In the genomic region with DNA sequence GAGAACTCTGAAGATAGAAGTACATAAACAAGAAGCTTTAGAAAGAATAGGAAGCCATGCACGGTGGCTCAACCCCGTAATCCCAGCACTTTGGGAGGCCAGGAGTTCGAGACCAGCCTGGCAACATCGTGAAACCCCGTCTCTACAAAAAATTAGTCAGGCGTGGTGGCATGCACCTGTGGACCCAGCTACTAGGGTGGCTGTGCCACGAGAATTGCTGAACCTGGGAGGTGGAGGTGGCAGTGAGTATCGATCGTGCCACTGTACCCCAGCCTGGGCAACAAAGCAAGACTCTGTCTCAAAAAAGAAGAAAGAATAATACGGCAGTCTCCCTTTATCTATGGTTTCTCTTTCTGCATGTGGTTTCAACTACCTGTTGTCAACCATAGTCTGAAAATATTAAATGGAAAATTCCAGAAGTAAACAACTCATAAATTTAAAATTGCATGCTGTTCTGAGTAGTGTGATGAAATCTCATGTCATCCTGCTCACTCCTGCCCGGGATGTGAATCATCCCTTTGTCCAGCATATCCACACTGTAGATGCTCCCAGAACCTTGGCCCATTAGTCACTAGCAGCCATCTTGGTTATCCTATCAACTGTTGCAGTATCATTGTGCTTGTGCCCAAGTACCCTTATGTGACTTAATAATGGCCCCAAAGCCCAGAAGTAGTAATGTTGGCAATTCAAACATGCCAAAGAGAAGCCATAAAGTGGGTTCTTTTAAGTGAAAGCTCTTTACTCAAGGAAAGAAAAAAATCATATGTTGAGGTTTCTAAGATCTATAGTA, we compare ENCODE assay signal across 10 cellular contexts. TPM values are rescaled to one million over a fixed set of nuclear protein-coding genes. Genes with fewer than 3 reads are reported as not detected.
DNase-seq lines count a peak whose midpoint lies in the region; ATAC-seq and TF ChIP-seq lines count a peak whose summit lies in the region.
"Had no signal": no experiment of that assay in that cellular context is flagged by ENCODE, and none has a peak within 500 bp of the region (broad histone marks: within the 10 kb centered on the region; RNA-seq: fewer than 3 reads in every experiment).

No MANE protein-coding gene starts in this region.

- no peak overlapping the region for H3K9ac ChIP-seq in HCT116 (ENCODE audit: low read length)

- no peak for TF ChIP-seq EP300 in gastroesophageal sphincter (IDR thresholded peaks at IDR 0.05)

- H3K79me2 ChIP-seq in HCT116 (ENCODE audit: insufficient read depth, low read length): peaks cover 100% of the 10 kb centered on the region

- 86 to 89% methylated on average over 9 to 11 of the region's 11 CpGs for WGBS in gastroesophageal sphincter (ENCODE audit: low coverage in 1 of 2), 2 donors

- H3K4me3 ChIP-seq in AG04449 (ENCODE audit: low read depth, low read length) (no peak overlapping the region), HCT116 (replicated peaks in 1 of 2; ENCODE audit: low read depth in 1 of 2, low read length in 2 of 2) (no peak overlapping the region), gastroesophageal sphincter (no peak overlapping the region)

- TF ChIP-seq RAD21 in HCT116 (IDR thresholded peaks at IDR 0.05; ENCODE audit: low read depth): no peak

- H3K4me3 Mint-ChIP-seq in activated T-helper 2 cell treated with anti-CD3 and anti-CD28 coated beads, Interferon-gamma antibody, Interleukin-2, Interleukin-4, amounts not matched to agents 10 μg/mL and 5 μg/mL and 100 μg/mL, durations not matched to agents 14 hours and 24 hours and 36 hours (ENCODE audit: low read depth): no peak overlapping the region
- H3K4me3 Mint-ChIP-seq: immature natural killer cell had no signal

- H3K27ac ChIP-seq in HCT116 (ENCODE audit: low read depth, low read length) (peak overlapping the region; percentile 4; the same call in 1 of the 2 replicates), gastroesophageal sphincter (no peak overlapping the region)

- CTCF ChIA-PET in AG04449 (lab: Yijun Ruan, JAX): interaction anchor here (1.1 to 1.6 kb wide), 2 partner anchors 261 to 426 kb away, joined by 3 to 6 read pairs; no protein-coding TSS in a partner anchor
- CTCF ChIA-PET in HCT116 (lab: Charles Lee): no interaction called here

- peak overlapping the region; percentile 56 for H3K27ac Mint-ChIP-seq in activated T-helper 2 cell treated with anti-CD3 and anti-CD28 coated beads, Interferon-gamma antibody, Interleukin-2, Interleukin-4, amounts not matched to agents 10 μg/mL and 5 μg/mL and 100 μg/mL, durations not matched to agents 14 hours and 24 hours and 36 hours

- H3K27me3 Mint-ChIP-seq in activated T-helper 2 cell treated with anti-CD3 and anti-CD28 coated beads, Interferon-gamma antibody, Interleukin-2, Interleukin-4, amounts not matched to agents 10 μg/mL and 5 μg/mL and 100 μg/mL, durations not matched to agents 14 hours and 24 hours and 36 hours (ENCODE audit: low read depth): no peaks in the 10 kb centered on the region

- RAD21 ChIA-PET in HCT116 (lab: Charles Lee; ENCODE audit: low non-redundant PET in 1 of 2, low total read pairs in 2 of 2, uncharacterized antibody in 2 of 2, unreplicated experiment in 2 of 2): no interaction called here

- H3K9me3 ChIP-seq in HCT116 (ENCODE audit: control insufficient read depth in 1 of 2, insufficient read depth in 1 of 2, low read depth in 1 of 2, low read length in 2 of 2): no peaks in the 10 kb centered on the region
- no peaks in the 10 kb centered on the region for H3K9me3 ChIP-seq in gastroesophageal sphincter

- peaks cover 3% of the 10 kb centered on the region for H3K9me3 Mint-ChIP-seq in activated T-helper 2 cell treated with anti-CD3 and anti-CD28 coated beads, Interferon-gamma antibody, Interleukin-2, Interleukin-4, amounts not matched to agents 10 μg/mL and 5 μg/mL and 100 μg/mL, durations not matched to agents 14 hours and 24 hours and 36 hours
- H3K9me3 Mint-ChIP-seq: immature natural killer cell had no signal

- peak overlapping the region; percentile 32 for H3K4me2 ChIP-seq in HCT116 (ENCODE audit: low read length)

- BruUV-seq in HCT116 (replicated peaks; lab: Mats Ljungman, UMichigan): no TSS peak

- H3K4me1 ChIP-seq in HCT116 (ENCODE audit: control insufficient read depth in 1 of 2, insufficient read depth in 2 of 2, low read length in 2 of 2): peaks cover 10 to 37% of the 10 kb centered on the region in 2 experiments; a peak in 3 of 4 replicates
- H3K4me1 ChIP-seq in gastroesophageal sphincter: peaks cover 0 to 13% (median 0%) of the 10 kb centered on the region in 3 donors

- peaks cover 92% of the 10 kb centered on the region for H3K36me3 Mint-ChIP-seq in activated T-helper 2 cell treated with anti-CD3 and anti-CD28 coated beads, Interferon-gamma antibody, Interleukin-2, Interleukin-4, amounts not matched to agents 10 μg/mL and 5 μg/mL and 100 μg/mL, durations not matched to agents 14 hours and 24 hours and 36 hours (ENCODE audit: low read depth)

- ATAC-seq in HCT116: peak; percentile 67
- ATAC-seq in gastroesophageal sphincter: peak; percentile 67

- TF ChIP-seq POLR2A in HCT116 (IDR thresholded peaks at IDR 0.05; ENCODE audit: borderline replicate concordance, extremely low read depth, insufficient read depth, insufficient read length) (no peak), gastroesophageal sphincter (IDR thresholded peaks at IDR 0.05) (no peak)

- H3K4me1 Mint-ChIP-seq in activated T-helper 2 cell treated with anti-CD3 and anti-CD28 coated beads, Interferon-gamma antibody, Interleukin-2, Interleukin-4, amounts not matched to agents 10 μg/mL and 5 μg/mL and 100 μg/mL, durations not matched to agents 14 hours and 24 hours and 36 hours (ENCODE audit: low read depth): peaks cover 54% of the 10 kb centered on the region

- no peaks in the 10 kb centered on the region for H3K27me3 ChIP-seq in HCT116 (ENCODE audit: insufficient read depth, low read length)
- no peaks in the 10 kb centered on the region for H3K27me3 ChIP-seq in gastroesophageal sphincter

- peaks cover 19 to 64% of the 10 kb centered on the region in 2 experiments for H3K36me3 ChIP-seq in HCT116 (ENCODE audit: control insufficient read depth in 1 of 2, insufficient read depth in 2 of 2, low read length in 2 of 2)
- peaks cover 3 to 58% of the 10 kb centered on the region in 2 donors for H3K36me3 ChIP-seq in gastroesophageal sphincter

- H3K9me2 ChIP-seq in HCT116 (ENCODE audit: insufficient read depth): no peaks in the 10 kb centered on the region

- H4K20me1 ChIP-seq in HCT116 (ENCODE audit: insufficient read depth): peaks cover 22% of the 10 kb centered on the region; the same call in 1 of the 2 replicates

- intact Hi-C loops in HCT116 (cut with micrococcal nuclease): no loop called here
- intact Hi-C loops in activated T-helper 2 cell treated with anti-CD3 and anti-CD28 coated beads, Interferon-gamma antibody, Interleukin-2, Interleukin-4, amounts not matched to agents 10 μg/mL and 5 μg/mL and 100 μg/mL, durations not matched to agents 14 hours and 24 hours and 36 hours (cut with micrococcal nuclease): loop anchor here (5.0 kb wide), 1 partner anchor 85 kb away; the partner anchor contains the start of genes KDM1B and TPMT

- TF ChIP-seq CTCF in AG04449 (IDR thresholded peaks at IDR 0.05; ENCODE audit: insufficient read depth, low read length, missing control alignments) (no peak), HCT116 (IDR thresholded peaks at IDR 0.05 in 2 of 3, conservative IDR thresholded peaks at IDR 0.05 in 1 of 3; ENCODE audit: borderline replicate concordance in 1 of 3, insufficient read depth in 1 of 3, low read depth in 2 of 3, low read length in 2 of 3) (no peak), gastroesophageal sphincter (IDR thresholded peaks at IDR 0.05) (no peak), GM13976 (IDR thresholded peaks at IDR 0.05; ENCODE audit: borderline replicate concordance, control extremely low read depth, extremely low read depth, insufficient read depth, missing control alignments) (no peak)

- DNase-seq in AG04449 (ENCODE audit: low read depth, low spot score) (peak; percentile 31), HCT116 (ENCODE audit: low read depth, low spot score) (peak; percentile 72), NCI-H2081 treated with DMSO at 0.1 percent for 48 hours (lab: John Stamatoyannopoulos, UW) (no peak), epidermal melanocyte (ENCODE audit: insufficient read length, low spot score) (no peak), GM13976 (ENCODE audit: low spot score) (no peak), NCI-H1048 (lab: John Stamatoyannopoulos, UW) (no peak)
- no peak for DNase-seq in activated T-helper 2 cell treated with anti-CD3 and anti-CD28 coated beads, Interferon-gamma antibody, Interleukin-2, Interleukin-4, amounts not matched to agents 10 μg/mL and 5 μg/mL and 100 μg/mL, durations not matched to agents 14 hours and 24 hours and 36 hours (ENCODE audit: low spot score)
- DNase-seq: immature natural killer cell, KBM-7 had no signal

- POLR2A ChIA-PET in AG04449 (lab: Yijun Ruan, JAX) (interaction anchor here (1.3 kb wide), 1 partner anchor 22 kb away, joined by 3 read pairs; the partner anchor contains the start of gene DEK), HCT116 (lab: Charles Lee) (interaction anchor here (1.0 to 1.2 kb wide), 2 partner anchors 10 to 38 kb away, joined by 3 read pairs; no protein-coding TSS in a partner anchor)

- H2AFZ ChIP-seq in HCT116 (ENCODE audit: low read depth, low read length, poor library complexity, severe bottlenecking): no peak overlapping the region

- in situ Hi-C loops in GM13976 (cut with MboI; ENCODE audit: low sequenced_read_pairs, unreplicated experiment): no loop called here

TF ChIP-seq in HCT116, 20 proteins besides CTCF, POLR2A, EP300 and RAD21 (continues in another document):
- peak; percentile 27; the same call in 1 of the 2 replicates for TF ChIP-seq SRF (IDR thresholded peaks at IDR 0.05; ENCODE audit: low read depth)
- peak; percentile 77 for TF ChIP-seq YY1 (IDR thresholded peaks at IDR 0.05; ENCODE audit: extremely low read depth, insufficient replicate concordance, low read depth, low read length)
- TF ChIP-seq EZH2phosphoT487 (IDR thresholded peaks at IDR 0.05; ENCODE audit: borderline replicate concordance): no peak
- TF ChIP-seq ZFX (IDR thresholded peaks at IDR 0.05): no peak
- TF ChIP-seq ELF1 (IDR thresholded peaks at IDR 0.05; ENCODE audit: borderline replicate concordance, low read depth): no peak
- TF ChIP-seq POLR2AphosphoS5 (IDR thresholded peaks at IDR 0.05; ENCODE audit: low read depth, low read length): no peak; the same call in none of the 2 replicates
- peak; percentile 62 for TF ChIP-seq FOSL1 (IDR thresholded peaks at IDR 0.05; ENCODE audit: low read depth)

RNA-seq across cellular contexts. Expression of gene DEK, which starts 22.1 kb away (rescaled TPM):
- total RNA-seq in HCT116 (2021; ENCODE audit: unreplicated experiment) (108 TPM), gastroesophageal sphincter (100 to 1,000 TPM; 162 to 186 (median 177) TPM)
- polyA plus RNA-seq in HCT116 (2012): 23.7 and 37.0 TPM in 2 replicates
- total RNA-seq in activated T-helper 2 cell treated with anti-CD3 and anti-CD28 coated beads, Interferon-gamma antibody, Interleukin-2, Interleukin-4, amounts not matched to agents 10 μg/mL and 5 μg/mL and 100 μg/mL, durations not matched to agents 14 hours and 24 hours and 36 hours: 182 and 198 TPM in 2 replicates

Comparison
In these comparisons a context has a peak if more than half of its experiments do, and no peak if none do; other contexts are left out.
1. DNase-seq: peak in AG04449 (single experiment) and HCT116 (single experiment); none in activated T-helper 2 cell treated with anti-CD3 and anti-CD28 coated beads, Interferon-gamma antibody, Interleukin-2, Interleukin-4, amounts not matched to agents 10 μg/mL and 5 μg/mL and 100 μg/mL, durations not matched to agents 14 hours and 24 hours and 36 hours (single experiment), NCI-H2081 treated with DMSO at 0.1 percent for 48 hours (single experiment), epidermal melanocyte (single experiment), GM13976 (single experiment) and NCI-H1048 (single experiment).